1 cellular context compared by ENCODE assay signal in the genomic region with DNA sequence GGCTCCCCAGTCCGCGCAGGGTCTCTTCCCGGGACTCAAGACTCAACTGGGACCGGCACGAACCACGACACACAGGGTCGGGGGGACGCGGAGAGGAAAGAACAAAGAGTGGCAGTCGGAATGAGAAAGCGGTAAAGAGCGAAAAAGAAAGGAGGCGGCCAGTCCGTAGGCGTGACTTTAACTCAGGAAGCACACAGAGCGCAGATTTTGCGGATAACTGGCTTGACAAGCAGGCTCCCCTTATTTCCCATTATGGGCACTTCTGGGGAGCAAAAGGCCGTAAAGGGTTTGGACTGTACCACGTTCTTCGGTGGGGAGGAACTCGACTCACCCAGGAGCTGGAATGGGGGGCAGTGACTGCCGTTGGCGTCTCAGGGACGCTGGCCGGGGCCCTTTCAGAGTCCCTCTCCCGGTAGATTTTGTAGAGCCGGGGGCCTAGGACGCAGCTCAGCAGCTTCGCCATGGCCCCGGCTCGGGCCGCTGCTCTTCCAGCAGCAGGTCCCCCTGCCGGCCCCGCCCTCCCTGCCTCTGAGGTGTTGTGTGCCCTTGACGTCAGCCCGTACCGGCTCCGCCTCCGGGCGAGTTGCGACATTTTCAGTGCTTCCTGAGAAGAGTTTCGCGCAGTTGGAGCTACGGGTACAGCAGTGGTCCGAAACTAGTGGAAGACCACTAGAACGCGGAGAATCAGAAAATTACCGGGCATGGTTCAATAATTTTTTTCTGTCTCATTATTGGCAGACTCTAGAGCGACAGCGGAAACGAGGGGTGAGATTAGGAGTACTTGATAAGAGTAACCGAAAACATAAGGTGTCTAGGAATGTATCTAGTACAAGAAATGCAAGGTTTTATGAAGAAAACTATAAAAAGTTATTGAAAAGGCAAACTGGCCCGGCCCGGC.
TF ChIP-seq lines count a peak whose summit lies in the region.

A gene (minus strand): TSS at position 506 of the 898 bp plus-strand sequence. CDS start 43 bp downstream, at position 463.

TF ChIP-seq in GM12878, 131 proteins besides CTCF, POLR2A, EP300 and RAD21 (continued from another document and continues in another):
- TF ChIP-seq MXI1 (IDR thresholded peaks at IDR 0.05; ENCODE audit: low read depth, low read length) (peak; percentile 100), YBX1 (IDR thresholded peaks at IDR 0.05) (no peak), MEF2B (IDR thresholded peaks at IDR 0.05; ENCODE audit: partially characterized antibody, poor library complexity, severe bottlenecking) (no peak), CHD2 (IDR thresholded peaks at IDR 0.05; ENCODE audit: borderline replicate concordance, low read depth, low read length) (0 out of 2 replicates have a peak, but pooled peaks have one; percentile 48), IKZF2 (IDR thresholded peaks at IDR 0.05) (0 out of 4 replicates have a peak, but pooled peaks of 1 of the 2 experiments have one; percentile 32), ATF7 (IDR thresholded peaks at IDR 0.05; ENCODE audit: low read depth) (peak; percentile 98), MEF2A (IDR thresholded peaks at IDR 0.05; ENCODE audit: insufficient read depth, low read depth, low read length) (0 out of 2 replicates have a peak, but pooled peaks have one; percentile 45), SP1 (IDR thresholded peaks at IDR 0.05; ENCODE audit: low read depth, low read length) (no peak), NBN (IDR thresholded peaks at IDR 0.05) (peak; percentile 76), JUND (IDR thresholded peaks at IDR 0.05; ENCODE audit: low read depth, low read length) (peak; percentile 96), TARDBP (IDR thresholded peaks at IDR 0.05; ENCODE audit: borderline replicate concordance) (no peak), RUNX3 (IDR thresholded peaks at IDR 0.05; ENCODE audit: low read length) (peak; percentile 67), CREM (IDR thresholded peaks at IDR 0.05; ENCODE audit: low read depth) (peak; percentile 92), BHLHE40 (IDR thresholded peaks at IDR 0.05; ENCODE audit: borderline replicate concordance in 1 of 2, low read depth in 2 of 2, low read length in 1 of 2) (peak; percentile 88 to 93), POLR2AphosphoS5 (IDR thresholded peaks at IDR 0.05; ENCODE audit: low read length) (peak; percentile 82), LARP7 (IDR thresholded peaks at IDR 0.05) (0 out of 2 replicates have a peak, but pooled peaks have one; percentile 56), NR2C2 (IDR thresholded peaks at IDR 0.05; ENCODE audit: borderline replicate concordance, control insufficient read depth, insufficient read length, low read depth) (no peak), ZZZ3 (IDR thresholded peaks at IDR 0.05; ENCODE audit: control insufficient read depth, insufficient read length, low read depth) (no peak), NR2F1 (conservative IDR thresholded peaks at IDR 0.05) (peak; percentile 58; the same call in 1 of the 2 replicates), POU2F2 (IDR thresholded peaks at IDR 0.05; ENCODE audit: borderline replicate concordance, low read depth, low read length) (peak; percentile 9; the same call in 1 of the 3 replicates), CHD1 (IDR thresholded peaks at IDR 0.05; ENCODE audit: low read depth, low read length) (peak; percentile 96), CBFB (IDR thresholded peaks at IDR 0.05; ENCODE audit: low read depth) (peak; percentile 75), RFX5 (IDR thresholded peaks at IDR 0.05; ENCODE audit: low read depth, low read length) (no peak), PML (IDR thresholded peaks at IDR 0.05; ENCODE audit: low read length) (peak; percentile 91), DPF2 (IDR thresholded peaks at IDR 0.05) (peak; percentile 41; the same call in 1 of the 2 replicates), BCL11A (IDR thresholded peaks at IDR 0.05; ENCODE audit: low read depth, low read length) (0 out of 2 replicates have a peak, but pooled peaks have one; percentile 7)
- TF ChIP-seq, protein P1, sequence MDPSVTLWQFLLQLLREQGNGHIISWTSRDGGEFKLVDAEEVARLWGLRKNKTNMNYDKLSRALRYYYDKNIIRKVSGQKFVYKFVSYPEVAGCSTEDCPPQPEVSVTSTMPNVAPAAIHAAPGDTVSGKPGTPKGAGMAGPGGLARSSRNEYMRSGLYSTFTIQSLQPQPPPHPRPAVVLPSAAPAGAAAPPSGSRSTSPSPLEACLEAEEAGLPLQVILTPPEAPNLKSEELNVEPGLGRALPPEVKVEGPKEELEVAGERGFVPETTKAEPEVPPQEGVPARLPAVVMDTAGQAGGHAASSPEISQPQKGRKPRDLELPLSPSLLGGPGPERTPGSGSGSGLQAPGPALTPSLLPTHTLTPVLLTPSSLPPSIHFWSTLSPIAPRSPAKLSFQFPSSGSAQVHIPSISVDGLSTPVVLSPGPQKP (IDR thresholded peaks at IDR 0.05; ENCODE audit: low read depth, low read length), result peak; percentile 33; the same call in 1 of the 2 replicates
- TF ChIP-seq, protein P2, sequence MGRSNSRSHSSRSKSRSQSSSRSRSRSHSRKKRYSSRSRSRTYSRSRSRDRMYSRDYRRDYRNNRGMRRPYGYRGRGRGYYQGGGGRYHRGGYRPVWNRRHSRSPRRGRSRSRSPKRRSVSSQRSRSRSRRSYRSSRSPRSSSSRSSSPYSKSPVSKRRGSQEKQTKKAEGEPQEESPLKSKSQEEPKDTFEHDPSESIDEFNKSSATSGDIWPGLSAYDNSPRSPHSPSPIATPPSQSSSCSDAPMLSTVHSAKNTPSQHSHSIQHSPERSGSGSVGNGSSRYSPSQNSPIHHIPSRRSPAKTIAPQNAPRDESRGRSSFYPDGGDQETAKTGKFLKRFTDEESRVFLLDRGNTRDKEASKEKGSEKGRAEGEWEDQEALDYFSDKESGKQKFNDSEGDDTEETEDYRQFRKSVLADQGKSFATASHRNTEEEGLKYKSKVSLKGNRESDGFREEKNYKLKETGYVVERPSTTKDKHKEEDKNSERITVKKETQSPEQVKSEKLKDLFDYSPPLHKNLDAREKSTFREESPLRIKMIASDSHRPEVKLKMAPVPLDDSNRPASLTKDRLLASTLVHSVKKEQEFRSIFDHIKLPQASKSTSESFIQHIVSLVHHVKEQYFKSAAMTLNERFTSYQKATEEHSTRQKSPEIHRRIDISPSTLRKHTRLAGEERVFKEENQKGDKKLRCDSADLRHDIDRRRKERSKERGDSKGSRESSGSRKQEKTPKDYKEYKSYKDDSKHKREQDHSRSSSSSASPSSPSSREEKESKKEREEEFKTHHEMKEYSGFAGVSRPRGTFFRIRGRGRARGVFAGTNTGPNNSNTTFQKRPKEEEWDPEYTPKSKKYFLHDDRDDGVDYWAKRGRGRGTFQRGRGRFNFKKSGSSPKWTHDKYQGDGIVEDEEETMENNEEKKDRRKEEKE (IDR thresholded peaks at IDR 0.05), result peak; percentile 88
- TF ChIP-seq, protein P3, sequence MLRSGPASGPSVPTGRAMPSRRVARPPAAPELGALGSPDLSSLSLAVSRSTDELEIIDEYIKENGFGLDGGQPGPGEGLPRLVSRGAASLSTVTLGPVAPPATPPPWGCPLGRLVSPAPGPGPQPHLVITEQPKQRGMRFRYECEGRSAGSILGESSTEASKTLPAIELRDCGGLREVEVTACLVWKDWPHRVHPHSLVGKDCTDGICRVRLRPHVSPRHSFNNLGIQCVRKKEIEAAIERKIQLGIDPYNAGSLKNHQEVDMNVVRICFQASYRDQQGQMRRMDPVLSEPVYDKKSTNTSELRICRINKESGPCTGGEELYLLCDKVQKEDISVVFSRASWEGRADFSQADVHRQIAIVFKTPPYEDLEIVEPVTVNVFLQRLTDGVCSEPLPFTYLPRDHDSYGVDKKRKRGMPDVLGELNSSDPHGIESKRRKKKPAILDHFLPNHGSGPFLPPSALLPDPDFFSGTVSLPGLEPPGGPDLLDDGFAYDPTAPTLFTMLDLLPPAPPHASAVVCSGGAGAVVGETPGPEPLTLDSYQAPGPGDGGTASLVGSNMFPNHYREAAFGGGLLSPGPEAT (IDR thresholded peaks at IDR 0.05; ENCODE audit: low read depth), result peak; percentile 78; the same call in 1 of the 2 replicates
- TF ChIP-seq, protein P4, sequence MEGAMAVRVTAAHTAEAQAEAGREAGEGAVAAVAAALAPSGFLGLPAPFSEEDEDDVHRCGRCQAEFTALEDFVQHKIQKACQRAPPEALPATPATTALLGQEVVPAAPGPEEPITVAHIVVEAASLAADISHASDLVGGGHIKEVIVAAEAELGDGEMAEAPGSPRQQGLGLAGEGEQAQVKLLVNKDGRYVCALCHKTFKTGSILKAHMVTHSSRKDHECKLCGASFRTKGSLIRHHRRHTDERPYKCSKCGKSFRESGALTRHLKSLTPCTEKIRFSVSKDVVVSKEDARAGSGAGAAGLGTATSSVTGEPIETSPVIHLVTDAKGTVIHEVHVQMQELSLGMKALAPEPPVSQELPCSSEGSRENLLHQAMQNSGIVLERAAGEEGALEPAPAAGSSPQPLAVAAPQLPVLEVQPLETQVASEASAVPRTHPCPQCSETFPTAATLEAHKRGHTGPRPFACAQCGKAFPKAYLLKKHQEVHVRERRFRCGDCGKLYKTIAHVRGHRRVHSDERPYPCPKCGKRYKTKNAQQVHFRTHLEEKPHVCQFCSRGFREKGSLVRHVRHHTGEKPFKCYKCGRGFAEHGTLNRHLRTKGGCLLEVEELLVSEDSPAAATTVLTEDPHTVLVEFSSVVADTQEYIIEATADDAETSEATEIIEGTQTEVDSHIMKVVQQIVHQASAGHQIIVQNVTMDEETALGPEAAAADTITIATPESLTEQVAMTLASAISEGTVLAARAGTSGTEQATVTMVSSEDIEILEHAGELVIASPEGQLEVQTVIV (IDR thresholded peaks at IDR 0.05; ENCODE audit: borderline replicate concordance, partially characterized antibody), result peak; percentile 97
- TF ChIP-seq, protein P5, sequence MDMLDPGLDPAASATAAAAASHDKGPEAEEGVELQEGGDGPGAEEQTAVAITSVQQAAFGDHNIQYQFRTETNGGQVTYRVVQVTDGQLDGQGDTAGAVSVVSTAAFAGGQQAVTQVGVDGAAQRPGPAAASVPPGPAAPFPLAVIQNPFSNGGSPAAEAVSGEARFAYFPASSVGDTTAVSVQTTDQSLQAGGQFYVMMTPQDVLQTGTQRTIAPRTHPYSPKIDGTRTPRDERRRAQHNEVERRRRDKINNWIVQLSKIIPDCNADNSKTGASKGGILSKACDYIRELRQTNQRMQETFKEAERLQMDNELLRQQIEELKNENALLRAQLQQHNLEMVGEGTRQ (IDR thresholded peaks at IDR 0.05; ENCODE audit: borderline replicate concordance, low read depth, low read length), result no peak
- TF ChIP-seq, protein P6, sequence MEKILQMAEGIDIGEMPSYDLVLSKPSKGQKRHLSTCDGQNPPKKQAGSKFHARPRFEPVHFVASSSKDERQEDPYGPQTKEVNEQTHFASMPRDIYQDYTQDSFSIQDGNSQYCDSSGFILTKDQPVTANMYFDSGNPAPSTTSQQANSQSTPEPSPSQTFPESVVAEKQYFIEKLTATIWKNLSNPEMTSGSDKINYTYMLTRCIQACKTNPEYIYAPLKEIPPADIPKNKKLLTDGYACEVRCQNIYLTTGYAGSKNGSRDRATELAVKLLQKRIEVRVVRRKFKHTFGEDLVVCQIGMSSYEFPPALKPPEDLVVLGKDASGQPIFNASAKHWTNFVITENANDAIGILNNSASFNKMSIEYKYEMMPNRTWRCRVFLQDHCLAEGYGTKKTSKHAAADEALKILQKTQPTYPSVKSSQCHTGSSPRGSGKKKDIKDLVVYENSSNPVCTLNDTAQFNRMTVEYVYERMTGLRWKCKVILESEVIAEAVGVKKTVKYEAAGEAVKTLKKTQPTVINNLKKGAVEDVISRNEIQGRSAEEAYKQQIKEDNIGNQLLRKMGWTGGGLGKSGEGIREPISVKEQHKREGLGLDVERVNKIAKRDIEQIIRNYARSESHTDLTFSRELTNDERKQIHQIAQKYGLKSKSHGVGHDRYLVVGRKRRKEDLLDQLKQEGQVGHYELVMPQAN (conservative IDR thresholded peaks at IDR 0.05), result peak; percentile 79; the same call in 1 of the 2 replicates
- TF ChIP-seq, protein P7, sequence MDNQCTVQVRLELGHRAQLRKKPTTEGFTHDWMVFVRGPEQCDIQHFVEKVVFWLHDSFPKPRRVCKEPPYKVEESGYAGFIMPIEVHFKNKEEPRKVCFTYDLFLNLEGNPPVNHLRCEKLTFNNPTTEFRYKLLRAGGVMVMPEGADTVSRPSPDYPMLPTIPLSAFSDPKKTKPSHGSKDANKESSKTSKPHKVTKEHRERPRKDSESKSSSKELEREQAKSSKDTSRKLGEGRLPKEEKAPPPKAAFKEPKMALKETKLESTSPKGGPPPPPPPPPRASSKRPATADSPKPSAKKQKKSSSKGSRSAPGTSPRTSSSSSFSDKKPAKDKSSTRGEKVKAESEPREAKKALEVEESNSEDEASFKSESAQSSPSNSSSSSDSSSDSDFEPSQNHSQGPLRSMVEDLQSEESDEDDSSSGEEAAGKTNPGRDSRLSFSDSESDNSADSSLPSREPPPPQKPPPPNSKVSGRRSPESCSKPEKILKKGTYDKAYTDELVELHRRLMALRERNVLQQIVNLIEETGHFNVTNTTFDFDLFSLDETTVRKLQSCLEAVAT (IDR thresholded peaks at IDR 0.05), result peak; percentile 96
- TF ChIP-seq, protein P8, sequence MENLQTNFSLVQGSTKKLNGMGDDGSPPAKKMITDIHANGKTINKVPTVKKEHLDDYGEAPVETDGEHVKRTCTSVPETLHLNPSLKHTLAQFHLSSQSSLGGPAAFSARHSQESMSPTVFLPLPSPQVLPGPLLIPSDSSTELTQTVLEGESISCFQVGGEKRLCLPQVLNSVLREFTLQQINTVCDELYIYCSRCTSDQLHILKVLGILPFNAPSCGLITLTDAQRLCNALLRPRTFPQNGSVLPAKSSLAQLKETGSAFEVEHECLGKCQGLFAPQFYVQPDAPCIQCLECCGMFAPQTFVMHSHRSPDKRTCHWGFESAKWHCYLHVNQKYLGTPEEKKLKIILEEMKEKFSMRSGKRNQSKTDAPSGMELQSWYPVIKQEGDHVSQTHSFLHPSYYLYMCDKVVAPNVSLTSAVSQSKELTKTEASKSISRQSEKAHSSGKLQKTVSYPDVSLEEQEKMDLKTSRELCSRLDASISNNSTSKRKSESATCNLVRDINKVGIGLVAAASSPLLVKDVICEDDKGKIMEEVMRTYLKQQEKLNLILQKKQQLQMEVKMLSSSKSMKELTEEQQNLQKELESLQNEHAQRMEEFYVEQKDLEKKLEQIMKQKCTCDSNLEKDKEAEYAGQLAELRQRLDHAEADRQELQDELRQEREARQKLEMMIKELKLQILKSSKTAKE (IDR thresholded peaks at IDR 0.05; ENCODE audit: low read depth, poor library complexity, severe bottlenecking), result peak; percentile 80
